In the genomic region with DNA sequence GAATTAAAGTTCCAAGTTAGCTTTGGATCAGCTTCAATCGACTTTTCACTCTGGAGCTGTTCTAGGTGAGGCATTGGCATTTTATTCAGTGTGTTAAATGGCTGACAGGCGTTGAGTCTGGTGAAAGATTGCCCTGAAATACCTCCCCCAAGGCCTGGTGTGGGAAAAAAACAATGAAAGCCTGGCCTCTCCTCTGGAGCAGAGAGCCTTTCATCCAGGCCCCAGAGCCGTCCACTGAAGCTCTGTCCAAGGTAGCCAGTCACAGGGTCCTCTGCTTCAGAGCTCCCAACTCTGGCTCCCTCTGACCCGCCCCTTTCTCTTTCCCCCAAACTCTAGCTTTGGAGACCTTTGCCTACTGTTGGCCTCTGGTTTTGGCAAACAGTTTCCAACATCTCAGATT, we compare ENCODE assay signal across 1 cellular context.
TF ChIP-seq lines count a peak whose summit lies in the region.

No MANE protein-coding gene starts in this region.

TF ChIP-seq in HepG2, 621 proteins besides CTCF, POLR2A, EP300 and RAD21 (continued from another document):
- TF ChIP-seq MIER2 (CRISPR knock-in tag; IDR thresholded peaks at IDR 0.05) (peak; percentile 86), TEAD2 (CRISPR knock-in tag; IDR thresholded peaks at IDR 0.05) (no peak), ZNF879 (CRISPR knock-in tag; IDR thresholded peaks at IDR 0.05) (no peak), HOXA3 (CRISPR knock-in tag; IDR thresholded peaks at IDR 0.05) (no peak), ZNF737 (CRISPR knock-in tag; IDR thresholded peaks at IDR 0.05; ENCODE audit: borderline replicate concordance) (no peak), AKAP8 (CRISPR knock-in tag; IDR thresholded peaks at IDR 0.05) (no peak), RNF2 (conservative IDR thresholded peaks at IDR 0.05; ENCODE audit: low read depth) (no peak), SALL1 (CRISPR knock-in tag; IDR thresholded peaks at IDR 0.05) (0 out of 2 replicates have a peak, but pooled peaks have one; percentile 14), ZNF350 (CRISPR knock-in tag; IDR thresholded peaks at IDR 0.05; ENCODE audit: borderline replicate concordance, low read depth) (no peak), SAP130 (CRISPR knock-in tag; IDR thresholded peaks at IDR 0.05; ENCODE audit: low read depth) (no peak), ARNTL (CRISPR knock-in tag; IDR thresholded peaks at IDR 0.05) (no peak), ZFP90 (CRISPR knock-in tag; IDR thresholded peaks at IDR 0.05; ENCODE audit: borderline replicate concordance) (no peak), ZNF775 (CRISPR knock-in tag; IDR thresholded peaks at IDR 0.05; ENCODE audit: borderline replicate concordance) (no peak), PPARG (CRISPR knock-in tag; conservative IDR thresholded peaks at IDR 0.05) (no peak), MEF2D (CRISPR knock-in tag; IDR thresholded peaks at IDR 0.05) (no peak)
- TF ChIP-seq, protein P1, sequence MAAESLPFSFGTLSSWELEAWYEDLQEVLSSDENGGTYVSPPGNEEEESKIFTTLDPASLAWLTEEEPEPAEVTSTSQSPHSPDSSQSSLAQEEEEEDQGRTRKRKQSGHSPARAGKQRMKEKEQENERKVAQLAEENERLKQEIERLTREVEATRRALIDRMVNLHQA (CRISPR knock-in tag; IDR thresholded peaks at IDR 0.05) = no peak
- TF ChIP-seq, protein P2, sequence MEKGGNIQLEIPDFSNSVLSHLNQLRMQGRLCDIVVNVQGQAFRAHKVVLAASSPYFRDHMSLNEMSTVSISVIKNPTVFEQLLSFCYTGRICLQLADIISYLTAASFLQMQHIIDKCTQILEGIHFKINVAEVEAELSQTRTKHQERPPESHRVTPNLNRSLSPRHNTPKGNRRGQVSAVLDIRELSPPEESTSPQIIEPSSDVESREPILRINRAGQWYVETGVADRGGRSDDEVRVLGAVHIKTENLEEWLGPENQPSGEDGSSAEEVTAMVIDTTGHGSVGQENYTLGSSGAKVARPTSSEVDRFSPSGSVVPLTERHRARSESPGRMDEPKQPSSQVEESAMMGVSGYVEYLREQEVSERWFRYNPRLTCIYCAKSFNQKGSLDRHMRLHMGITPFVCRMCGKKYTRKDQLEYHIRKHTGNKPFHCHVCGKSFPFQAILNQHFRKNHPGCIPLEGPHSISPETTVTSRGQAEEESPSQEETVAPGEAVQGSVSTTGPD (CRISPR knock-in tag; IDR thresholded peaks at IDR 0.05) = no peak
- TF ChIP-seq, protein P3, sequence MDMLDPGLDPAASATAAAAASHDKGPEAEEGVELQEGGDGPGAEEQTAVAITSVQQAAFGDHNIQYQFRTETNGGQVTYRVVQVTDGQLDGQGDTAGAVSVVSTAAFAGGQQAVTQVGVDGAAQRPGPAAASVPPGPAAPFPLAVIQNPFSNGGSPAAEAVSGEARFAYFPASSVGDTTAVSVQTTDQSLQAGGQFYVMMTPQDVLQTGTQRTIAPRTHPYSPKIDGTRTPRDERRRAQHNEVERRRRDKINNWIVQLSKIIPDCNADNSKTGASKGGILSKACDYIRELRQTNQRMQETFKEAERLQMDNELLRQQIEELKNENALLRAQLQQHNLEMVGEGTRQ (IDR thresholded peaks at IDR 0.05; ENCODE audit: low read depth, low read length) = no peak
- TF ChIP-seq, protein P3 (CRISPR knock-in tag; IDR thresholded peaks at IDR 0.05; ENCODE audit: borderline replicate concordance) = no peak
- TF ChIP-seq, protein P4, sequence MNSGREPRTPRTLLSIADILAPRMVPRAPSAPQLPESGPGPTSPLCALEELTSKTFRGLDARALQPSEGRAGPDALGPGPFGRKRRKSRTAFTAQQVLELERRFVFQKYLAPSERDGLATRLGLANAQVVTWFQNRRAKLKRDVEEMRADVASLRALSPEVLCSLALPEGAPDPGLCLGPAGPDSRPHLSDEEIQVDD (CRISPR knock-in tag; IDR thresholded peaks at IDR 0.05; ENCODE audit: borderline replicate concordance) = no peak
- TF ChIP-seq, protein P5, sequence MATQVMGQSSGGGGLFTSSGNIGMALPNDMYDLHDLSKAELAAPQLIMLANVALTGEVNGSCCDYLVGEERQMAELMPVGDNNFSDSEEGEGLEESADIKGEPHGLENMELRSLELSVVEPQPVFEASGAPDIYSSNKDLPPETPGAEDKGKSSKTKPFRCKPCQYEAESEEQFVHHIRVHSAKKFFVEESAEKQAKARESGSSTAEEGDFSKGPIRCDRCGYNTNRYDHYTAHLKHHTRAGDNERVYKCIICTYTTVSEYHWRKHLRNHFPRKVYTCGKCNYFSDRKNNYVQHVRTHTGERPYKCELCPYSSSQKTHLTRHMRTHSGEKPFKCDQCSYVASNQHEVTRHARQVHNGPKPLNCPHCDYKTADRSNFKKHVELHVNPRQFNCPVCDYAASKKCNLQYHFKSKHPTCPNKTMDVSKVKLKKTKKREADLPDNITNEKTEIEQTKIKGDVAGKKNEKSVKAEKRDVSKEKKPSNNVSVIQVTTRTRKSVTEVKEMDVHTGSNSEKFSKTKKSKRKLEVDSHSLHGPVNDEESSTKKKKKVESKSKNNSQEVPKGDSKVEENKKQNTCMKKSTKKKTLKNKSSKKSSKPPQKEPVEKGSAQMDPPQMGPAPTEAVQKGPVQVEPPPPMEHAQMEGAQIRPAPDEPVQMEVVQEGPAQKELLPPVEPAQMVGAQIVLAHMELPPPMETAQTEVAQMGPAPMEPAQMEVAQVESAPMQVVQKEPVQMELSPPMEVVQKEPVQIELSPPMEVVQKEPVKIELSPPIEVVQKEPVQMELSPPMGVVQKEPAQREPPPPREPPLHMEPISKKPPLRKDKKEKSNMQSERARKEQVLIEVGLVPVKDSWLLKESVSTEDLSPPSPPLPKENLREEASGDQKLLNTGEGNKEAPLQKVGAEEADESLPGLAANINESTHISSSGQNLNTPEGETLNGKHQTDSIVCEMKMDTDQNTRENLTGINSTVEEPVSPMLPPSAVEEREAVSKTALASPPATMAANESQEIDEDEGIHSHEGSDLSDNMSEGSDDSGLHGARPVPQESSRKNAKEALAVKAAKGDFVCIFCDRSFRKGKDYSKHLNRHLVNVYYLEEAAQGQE (IDR thresholded peaks at IDR 0.05; ENCODE audit: borderline replicate concordance in 1 of 2, low read depth in 1 of 2, low read length in 2 of 2) = peak; percentile 54 to 91
- TF ChIP-seq, protein P6, sequence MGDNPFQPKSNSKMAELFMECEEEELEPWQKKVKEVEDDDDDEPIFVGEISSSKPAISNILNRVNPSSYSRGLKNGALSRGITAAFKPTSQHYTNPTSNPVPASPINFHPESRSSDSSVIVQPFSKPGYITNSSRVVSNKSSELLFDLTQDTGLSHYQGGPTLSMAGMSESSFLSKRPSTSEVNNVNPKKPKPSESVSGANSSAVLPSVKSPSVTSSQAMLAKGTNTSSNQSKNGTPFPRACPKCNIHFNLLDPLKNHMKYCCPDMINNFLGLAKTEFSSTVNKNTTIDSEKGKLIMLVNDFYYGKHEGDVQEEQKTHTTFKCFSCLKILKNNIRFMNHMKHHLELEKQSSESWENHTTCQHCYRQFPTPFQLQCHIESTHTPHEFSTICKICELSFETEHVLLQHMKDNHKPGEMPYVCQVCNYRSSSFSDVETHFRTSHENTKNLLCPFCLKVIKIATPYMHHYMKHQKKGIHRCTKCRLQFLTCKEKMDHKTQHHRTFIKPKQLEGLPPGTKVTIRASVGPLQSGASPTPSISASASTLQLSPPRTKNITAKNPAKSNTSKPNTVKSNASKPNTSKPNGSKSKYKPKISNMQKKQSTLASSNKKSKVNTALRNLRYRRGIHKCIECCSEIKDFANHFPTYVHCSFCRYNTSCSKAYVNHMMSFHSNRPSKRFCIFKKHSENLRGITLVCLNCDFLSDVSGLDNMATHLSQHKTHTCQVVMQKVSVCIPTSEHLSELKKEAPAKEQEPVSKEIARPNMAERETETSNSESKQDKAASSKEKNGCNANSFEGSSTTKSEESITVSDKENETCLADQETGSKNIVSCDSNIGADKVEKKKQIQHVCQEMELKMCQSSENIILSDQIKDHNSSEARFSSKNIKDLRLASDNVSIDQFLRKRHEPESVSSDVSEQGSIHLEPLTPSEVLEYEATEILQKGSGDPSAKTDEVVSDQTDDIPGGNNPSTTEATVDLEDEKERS (CRISPR knock-in tag; IDR thresholded peaks at IDR 0.05) = no peak
- TF ChIP-seq, protein P7, sequence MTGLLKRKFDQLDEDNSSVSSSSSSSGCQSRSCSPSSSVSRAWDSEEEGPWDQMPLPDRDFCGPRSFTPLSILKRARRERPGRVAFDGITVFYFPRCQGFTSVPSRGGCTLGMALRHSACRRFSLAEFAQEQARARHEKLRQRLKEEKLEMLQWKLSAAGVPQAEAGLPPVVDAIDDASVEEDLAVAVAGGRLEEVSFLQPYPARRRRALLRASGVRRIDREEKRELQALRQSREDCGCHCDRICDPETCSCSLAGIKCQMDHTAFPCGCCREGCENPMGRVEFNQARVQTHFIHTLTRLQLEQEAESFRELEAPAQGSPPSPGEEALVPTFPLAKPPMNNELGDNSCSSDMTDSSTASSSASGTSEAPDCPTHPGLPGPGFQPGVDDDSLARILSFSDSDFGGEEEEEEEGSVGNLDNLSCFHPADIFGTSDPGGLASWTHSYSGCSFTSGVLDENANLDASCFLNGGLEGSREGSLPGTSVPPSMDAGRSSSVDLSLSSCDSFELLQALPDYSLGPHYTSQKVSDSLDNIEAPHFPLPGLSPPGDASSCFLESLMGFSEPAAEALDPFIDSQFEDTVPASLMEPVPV (CRISPR knock-in tag; IDR thresholded peaks at IDR 0.05) = no peak
- TF ChIP-seq, protein P8, sequence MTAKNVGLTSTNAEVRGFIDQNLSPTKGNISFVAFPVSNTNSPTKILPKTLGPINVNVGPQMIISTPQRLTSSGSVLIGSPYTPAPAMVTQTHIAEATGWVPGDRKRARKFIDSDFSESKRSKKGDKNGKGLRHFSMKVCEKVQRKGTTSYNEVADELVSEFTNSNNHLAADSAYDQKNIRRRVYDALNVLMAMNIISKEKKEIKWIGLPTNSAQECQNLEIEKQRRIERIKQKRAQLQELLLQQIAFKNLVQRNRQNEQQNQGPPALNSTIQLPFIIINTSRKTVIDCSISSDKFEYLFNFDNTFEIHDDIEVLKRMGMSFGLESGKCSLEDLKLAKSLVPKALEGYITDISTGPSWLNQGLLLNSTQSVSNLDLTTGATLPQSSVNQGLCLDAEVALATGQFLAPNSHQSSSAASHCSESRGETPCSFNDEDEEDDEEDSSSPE (CRISPR knock-in tag; IDR thresholded peaks at IDR 0.05) = no peak
